ENCODE assay signal across 8 cellular contexts in the genomic region with DNA sequence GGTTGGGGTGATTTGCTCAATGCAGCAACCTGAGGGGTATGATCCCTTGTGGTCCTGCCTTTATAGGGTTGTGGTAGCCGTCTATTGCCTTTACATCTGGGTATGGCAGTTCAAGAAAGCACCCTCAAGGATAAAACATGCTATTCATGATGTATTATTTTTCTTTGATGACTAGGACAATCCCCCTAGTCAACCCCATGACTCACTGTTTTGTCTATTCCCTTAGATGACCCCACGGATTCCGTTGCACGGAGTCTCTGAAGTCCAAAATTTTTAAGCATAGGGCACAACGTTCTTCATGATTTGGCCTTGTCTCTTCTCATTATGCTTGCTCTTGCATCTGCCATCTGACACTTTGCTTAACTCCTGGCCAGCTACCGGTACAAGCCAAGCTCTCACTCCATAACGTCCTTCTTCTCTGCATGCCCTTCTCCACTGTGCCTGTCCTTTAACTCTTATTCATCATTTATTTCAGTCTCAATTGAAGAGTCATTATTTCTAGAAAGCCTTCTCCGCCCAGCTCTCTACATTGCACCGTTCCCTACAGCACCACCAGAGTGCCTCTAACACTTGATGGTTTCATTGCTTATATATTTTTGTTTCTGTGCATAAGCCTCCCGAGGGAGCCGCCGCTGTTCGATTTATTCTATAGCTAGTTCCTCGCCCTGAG. TPM values are rescaled to one million over a fixed set of nuclear protein-coding genes. Genes with fewer than 3 reads are reported as not detected.
DNase-seq lines count a peak whose midpoint lies in the region; ATAC-seq and TF ChIP-seq lines count a peak whose summit lies in the region.

No MANE protein-coding gene starts in this region.

- DNase-seq in AG04449 (ENCODE audit: low read depth, low spot score) (no peak), SKM-1 (lab: John Stamatoyannopoulos, UW; ENCODE audit: unreplicated experiment) (no peak), medulla oblongata (ENCODE audit: extremely low spot score) (no peak)

- H3K27me3 ChIP-seq in mucosa of rectum (ENCODE audit: control insufficient read depth in 2 of 2, insufficient read depth in 2 of 2, low read length in 2 of 2) = no peaks in the 10 kb centered on the region

- CTCF ChIA-PET in AG04449 (lab: Yijun Ruan, JAX) = interaction anchor here (0.8 to 1.3 kb wide), 5 partner anchors 8 to 310 kb away, joined by 3 to 4 read pairs (median 4); no protein-coding TSS in a partner anchor

- no peaks in the 10 kb centered on the region for H3K36me3 Mint-ChIP-seq in brain

- no peaks in the 10 kb centered on the region for H3K36me3 ChIP-seq in mucosa of rectum (ENCODE audit: control insufficient read depth in 2 of 2, insufficient read depth in 2 of 2, low read length in 2 of 2)

- peaks cover 8 to 10% of the 10 kb centered on the region in 2 donors for H3K4me1 ChIP-seq in mucosa of rectum (ENCODE audit: control insufficient read depth in 2 of 2, insufficient read depth in 2 of 2, low read length in 2 of 2)

- peak overlapping the region; percentile 77; the same call in 1 of the 2 replicates for H3K4me3 ChIP-seq in AG04449 (ENCODE audit: low read depth, low read length)
- H3K4me3 ChIP-seq in mucosa of rectum (ENCODE audit: low read length in 2 of 2) = peak overlapping the region; percentile 87 to 92

- peaks cover 12% of the 10 kb centered on the region for H3K27me3 Mint-ChIP-seq in brain

- peak overlapping the region; percentile 86 to 98 (median 97) for H3K4me3 Mint-ChIP-seq in brain

- H3K27ac ChIP-seq in mucosa of rectum (ENCODE audit: low read depth in 2 of 2, low read length in 2 of 2) = peak overlapping the region; percentile 84 to 85

- no peaks in the 10 kb centered on the region for H3K9me3 Mint-ChIP-seq in brain

- ATAC-seq in HG03571 (IDR thresholded peaks at IDR 0.05; ENCODE audit: unreplicated experiment) (peak; percentile 2), GM18502 (IDR thresholded peaks at IDR 0.05; ENCODE audit: poor library complexity, unreplicated experiment) (no peak), GM18873 (IDR thresholded peaks at IDR 0.05; ENCODE audit: low FRiP score, unreplicated experiment) (no peak)

- H3K27ac Mint-ChIP-seq in brain = peak overlapping the region; percentile 50 to 98 (median 81)

- POLR2A ChIA-PET in AG04449 (lab: Yijun Ruan, JAX) = no interaction called here

- H3K4me1 Mint-ChIP-seq in brain = peaks cover 36% of the 10 kb centered on the region

- TF ChIP-seq CTCF in AG04449 (IDR thresholded peaks at IDR 0.05; ENCODE audit: insufficient read depth, low read length, missing control alignments) (no peak), brain (conservative IDR thresholded peaks at IDR 0.05) (no peak)

- no peak overlapping the region for H3K9ac ChIP-seq in mucosa of rectum (ENCODE audit: low read depth in 1 of 2, low read length in 2 of 2)

- H3K9me3 ChIP-seq in mucosa of rectum (ENCODE audit: control insufficient read depth in 2 of 2, low read length in 2 of 2) = no peaks in the 10 kb centered on the region

RNA-seq across cellular contexts. Expression of gene DISP1, which starts 0.8 kb away (rescaled TPM):
- 2.9 TPM for polyA plus RNA-seq in brain (ENCODE audit: insufficient read depth, low read depth, low replicate concordance)
